23 cellular contexts compared by ENCODE assay signal in genomic region chr3:148540266-148540665, GRCh38.
"Had no signal": no experiment of that assay in that cellular context is flagged by ENCODE, and none has a peak within 500 bp of the region (broad histone marks: within the 10 kb centered on the region; RNA-seq: fewer than 3 reads in every experiment).

No MANE protein-coding gene starts in this region.

- H3K4me3 ChIP-seq: colonic mucosa, coronary artery, dorsolateral prefrontal cortex, esophagus muscularis mucosa, esophagus squamous epithelium, gastrocnemius medialis, gastroesophageal sphincter, heart left ventricle, heart right ventricle had no signal

- H3K27ac ChIP-seq: colonic mucosa, coronary artery, dorsolateral prefrontal cortex, epithelial cell of prostate, esophagus muscularis mucosa, esophagus squamous epithelium, foreskin keratinocyte, gastrocnemius medialis, gastroesophageal sphincter, heart left ventricle, heart right ventricle had no signal

- H3K36me3 ChIP-seq: colonic mucosa, esophagus muscularis mucosa, esophagus squamous epithelium, gastrocnemius medialis, gastroesophageal sphincter, heart left ventricle, heart right ventricle had no signal

- H3K4me1 ChIP-seq: colonic mucosa, esophagus muscularis mucosa, esophagus squamous epithelium, foreskin keratinocyte, gastrocnemius medialis, gastroesophageal sphincter, heart left ventricle, heart right ventricle had no signal

- H3K9me3 ChIP-seq: colonic mucosa, esophagus muscularis mucosa, esophagus squamous epithelium, gastrocnemius medialis, gastroesophageal sphincter, heart left ventricle, heart right ventricle had no signal

- DNase-seq: colonic mucosa; cortex of kidney; dermis blood vessel endothelial cell; dorsolateral prefrontal cortex; effector CD4-positive, alpha-beta T cell; effector CD8-positive, alpha-beta T cell; effector memory CD4-positive, alpha-beta T cell; effector memory CD8-positive, alpha-beta T cell; endodermal cell; erythroblast; esophagus squamous epithelium; foreskin fibroblast; foreskin keratinocyte; foreskin melanocyte; gastrocnemius medialis; glutamatergic neuron; head of caudate nucleus; heart left ventricle; heart right ventricle had no signal

- H3K27me3 ChIP-seq: colonic mucosa, dorsolateral prefrontal cortex, esophagus muscularis mucosa, esophagus squamous epithelium, foreskin keratinocyte, gastrocnemius medialis, gastroesophageal sphincter, heart left ventricle, heart right ventricle had no signal
